ENCODE assay signal across 13 cellular contexts in the genomic region with DNA sequence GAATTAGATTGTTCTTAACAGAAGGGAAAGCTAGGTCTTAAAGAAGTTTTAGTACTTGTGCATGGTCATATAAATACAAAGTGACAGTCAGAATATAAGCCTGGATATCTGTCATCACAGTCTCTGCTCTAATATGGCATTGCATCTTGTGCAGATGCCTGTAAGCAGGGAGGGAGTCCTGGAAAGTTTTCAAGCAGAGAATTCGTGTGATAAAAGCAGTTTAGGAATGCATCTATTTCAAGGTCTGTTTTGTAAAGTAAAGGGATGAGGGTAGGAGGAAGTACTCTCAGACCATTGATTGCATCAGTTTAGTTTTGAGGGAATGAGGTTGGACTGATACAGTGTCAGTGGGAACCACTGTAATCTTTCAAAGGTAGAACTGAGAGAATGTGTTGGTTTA. TPM values are rescaled to one million over a fixed set of nuclear protein-coding genes. Genes with fewer than 3 reads are reported as not detected.
DNase-seq lines count a peak whose midpoint lies in the region; ATAC-seq and TF ChIP-seq lines count a peak whose summit lies in the region.
"Had no signal": no experiment of that assay in that cellular context is flagged by ENCODE, and none has a peak within 500 bp of the region (broad histone marks: within the 10 kb centered on the region; RNA-seq: fewer than 3 reads in every experiment).

No MANE protein-coding gene starts in this region.

- H3K9me3 ChIP-seq in hepatocyte (ENCODE audit: low read depth), result peaks cover 2% of the 10 kb centered on the region
- H3K9me3 ChIP-seq in heart left ventricle, result peaks cover 0 to 3% (median 0%) of the 10 kb centered on the region in 12 donors

- H3K27me3 Mint-ChIP-seq in WTC11 (ENCODE audit: low read depth), result no peaks in the 10 kb centered on the region
- H3K27me3 Mint-ChIP-seq: activated CD4-positive, alpha-beta memory T cell treated with anti-CD3 and anti-CD28 coated beads for 36 hours had no signal

- H3K27me3 ChIP-seq in hepatocyte (no peaks in the 10 kb centered on the region), heart left ventricle (no peaks in the 10 kb centered on the region)

- CTCF ChIA-PET in WTC11 (lab: Charles Lee), result interaction anchor here (0.6 to 3.4 kb wide), 12 partner anchors 10 to 134 kb away, joined by 3 to 29 read pairs (median 3); a partner anchor contains a TSS

- H3K27ac ChIP-seq in hepatocyte, result peak overlapping the region; percentile 94
- no peak overlapping the region for H3K27ac ChIP-seq in heart left ventricle

- H3K4me1 Mint-ChIP-seq in WTC11, result 0 out of 2 replicates have a peak, but pooled peaks cover 5% of the 10 kb centered on the region

- no peaks in the 10 kb centered on the region for H4K20me1 ChIP-seq in hepatocyte (ENCODE audit: insufficient read depth, poor library complexity, severe bottlenecking)

- no peaks in the 10 kb centered on the region for H3K9me2 ChIP-seq in hepatocyte (replicated peaks; ENCODE audit: insufficient read depth)

- H3K36me3 ChIP-seq in hepatocyte (replicated peaks; ENCODE audit: insufficient read depth, low read depth) (no peaks in the 10 kb centered on the region), heart left ventricle (peaks cover 0 to 56% (median 43%) of the 10 kb centered on the region in 9 donors)

- 21% methylated on average over 1 of the region's 1 CpG for WGBS in hepatocyte (ENCODE audit: low lambda C conversion rate, missing lambda C conversion rate)
- WGBS in heart left ventricle, 4 donors, result 3 to 12% (median 11%) methylated on average over 1 of the region's 1 CpG

- no peak overlapping the region for H3K4me3 Mint-ChIP-seq in WTC11
- H3K4me3 Mint-ChIP-seq: activated CD4-positive, alpha-beta memory T cell treated with anti-CD3 and anti-CD28 coated beads for 36 hours had no signal

- intact Hi-C loops in heart left ventricle (cut with DNase I) (no loop called here), left ventricle myocardium superior (cut with micrococcal nuclease) (no loop called here)

- POLR2A ChIA-PET in WTC11 (lab: Charles Lee), result no interaction called here

- peak overlapping the region; percentile 29; the same call in 1 of the 2 replicates for H3K27ac Mint-ChIP-seq in WTC11
- H3K27ac Mint-ChIP-seq: activated CD4-positive, alpha-beta memory T cell treated with anti-CD3 and anti-CD28 coated beads for 36 hours had no signal

- TF ChIP-seq CTCF in AG09309 (IDR thresholded peaks at IDR 0.05; ENCODE audit: control insufficient read depth, insufficient read depth, low read depth, low read length, missing control alignments) (no peak), WTC11 (IDR thresholded peaks at IDR 0.05) (no peak), hepatocyte (IDR thresholded peaks at IDR 0.05; ENCODE audit: poor library complexity) (no peak), heart left ventricle (IDR thresholded peaks at IDR 0.05) (no peak)

- TF ChIP-seq POLR2A in heart left ventricle (IDR thresholded peaks at IDR 0.05), result no peak

- DNase-seq in AG09309 (ENCODE audit: low read depth) (peak; percentile 54), GM04503 (ENCODE audit: low read depth) (peak; percentile 60), WTC11 (ENCODE audit: low spot score) (no peak), hepatocyte (ENCODE audit: low spot score) (no peak), heart left ventricle (no peak), NCI-H774 (lab: John Stamatoyannopoulos, UW) (no peak), DMS79 treated with DMSO at 0.1 percent for 48 hours (lab: John Stamatoyannopoulos, UW) (no peak), left ventricle myocardium superior (no peak)
- DNase-seq: activated CD4-positive, alpha-beta memory T cell treated with anti-CD3 and anti-CD28 coated beads for 36 hours; cortex of kidney; NCI-H2107; stimulated activated CD4-positive, alpha-beta T cell treated with anti-CD3 and anti-CD28 coated beads, Interleukin-4, amount 100 ng/mL, for 1 hour; stimulated activated naive CD4-positive, alpha-beta T cell treated with Interleukin-2 at 50 U/mL for 16 hours had no signal

- H3K4me3 ChIP-seq in AG09309 (ENCODE audit: control insufficient read depth, low read depth, low read length) (no peak overlapping the region), hepatocyte (no peak overlapping the region), heart left ventricle (no peak overlapping the region)

- no peak overlapping the region for H3K4me2 ChIP-seq in hepatocyte

- no peak overlapping the region for H2AFZ ChIP-seq in hepatocyte

- ATAC-seq in WTC11 (no peak), heart left ventricle (no peak), left ventricle myocardium superior (no peak)

- H3K36me3 Mint-ChIP-seq in WTC11, result peaks cover 22% of the 10 kb centered on the region

- peaks cover 6% of the 10 kb centered on the region for H3K4me1 ChIP-seq in hepatocyte (ENCODE audit: insufficient read depth)
- peaks cover 0 to 12% (median 0%) of the 10 kb centered on the region in 12 donors for H3K4me1 ChIP-seq in heart left ventricle

- H3K9me3 Mint-ChIP-seq in WTC11, result peaks cover 3% of the 10 kb centered on the region

- H3K79me2 ChIP-seq in hepatocyte, result peaks cover 2% of the 10 kb centered on the region

TF ChIP-seq in WTC11, 78 proteins besides CTCF, POLR2A, EP300 and RAD21 (continues in another document):
- TF ChIP-seq CBFB (CRISPR knock-in tag; IDR thresholded peaks at IDR 0.05; ENCODE audit: low read depth) (no peak), FOXK1 (CRISPR knock-in tag; IDR thresholded peaks at IDR 0.05) (no peak), EMX1 (CRISPR knock-in tag; IDR thresholded peaks at IDR 0.05) (no peak), JUN (CRISPR knock-in tag; IDR thresholded peaks at IDR 0.05) (no peak), MXD4 (CRISPR knock-in tag; IDR thresholded peaks at IDR 0.05; ENCODE audit: borderline replicate concordance) (no peak), RELA (CRISPR knock-in tag; IDR thresholded peaks at IDR 0.05; ENCODE audit: borderline replicate concordance) (no peak), CREM (CRISPR knock-in tag; IDR thresholded peaks at IDR 0.05) (no peak)
- TF ChIP-seq, protein P1, sequence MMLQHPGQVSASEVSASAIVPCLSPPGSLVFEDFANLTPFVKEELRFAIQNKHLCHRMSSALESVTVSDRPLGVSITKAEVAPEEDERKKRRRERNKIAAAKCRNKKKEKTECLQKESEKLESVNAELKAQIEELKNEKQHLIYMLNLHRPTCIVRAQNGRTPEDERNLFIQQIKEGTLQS (CRISPR knock-in tag; conservative IDR thresholded peaks at IDR 0.05), result no peak
- TF ChIP-seq, protein P2, sequence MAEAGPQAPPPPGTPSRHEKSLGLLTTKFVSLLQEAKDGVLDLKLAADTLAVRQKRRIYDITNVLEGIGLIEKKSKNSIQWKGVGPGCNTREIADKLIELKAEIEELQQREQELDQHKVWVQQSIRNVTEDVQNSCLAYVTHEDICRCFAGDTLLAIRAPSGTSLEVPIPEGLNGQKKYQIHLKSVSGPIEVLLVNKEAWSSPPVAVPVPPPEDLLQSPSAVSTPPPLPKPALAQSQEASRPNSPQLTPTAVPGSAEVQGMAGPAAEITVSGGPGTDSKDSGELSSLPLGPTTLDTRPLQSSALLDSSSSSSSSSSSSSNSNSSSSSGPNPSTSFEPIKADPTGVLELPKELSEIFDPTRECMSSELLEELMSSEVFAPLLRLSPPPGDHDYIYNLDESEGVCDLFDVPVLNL (CRISPR knock-in tag; IDR thresholded peaks at IDR 0.05; ENCODE audit: borderline replicate concordance, low read depth), result no peak
- TF ChIP-seq, protein P3, sequence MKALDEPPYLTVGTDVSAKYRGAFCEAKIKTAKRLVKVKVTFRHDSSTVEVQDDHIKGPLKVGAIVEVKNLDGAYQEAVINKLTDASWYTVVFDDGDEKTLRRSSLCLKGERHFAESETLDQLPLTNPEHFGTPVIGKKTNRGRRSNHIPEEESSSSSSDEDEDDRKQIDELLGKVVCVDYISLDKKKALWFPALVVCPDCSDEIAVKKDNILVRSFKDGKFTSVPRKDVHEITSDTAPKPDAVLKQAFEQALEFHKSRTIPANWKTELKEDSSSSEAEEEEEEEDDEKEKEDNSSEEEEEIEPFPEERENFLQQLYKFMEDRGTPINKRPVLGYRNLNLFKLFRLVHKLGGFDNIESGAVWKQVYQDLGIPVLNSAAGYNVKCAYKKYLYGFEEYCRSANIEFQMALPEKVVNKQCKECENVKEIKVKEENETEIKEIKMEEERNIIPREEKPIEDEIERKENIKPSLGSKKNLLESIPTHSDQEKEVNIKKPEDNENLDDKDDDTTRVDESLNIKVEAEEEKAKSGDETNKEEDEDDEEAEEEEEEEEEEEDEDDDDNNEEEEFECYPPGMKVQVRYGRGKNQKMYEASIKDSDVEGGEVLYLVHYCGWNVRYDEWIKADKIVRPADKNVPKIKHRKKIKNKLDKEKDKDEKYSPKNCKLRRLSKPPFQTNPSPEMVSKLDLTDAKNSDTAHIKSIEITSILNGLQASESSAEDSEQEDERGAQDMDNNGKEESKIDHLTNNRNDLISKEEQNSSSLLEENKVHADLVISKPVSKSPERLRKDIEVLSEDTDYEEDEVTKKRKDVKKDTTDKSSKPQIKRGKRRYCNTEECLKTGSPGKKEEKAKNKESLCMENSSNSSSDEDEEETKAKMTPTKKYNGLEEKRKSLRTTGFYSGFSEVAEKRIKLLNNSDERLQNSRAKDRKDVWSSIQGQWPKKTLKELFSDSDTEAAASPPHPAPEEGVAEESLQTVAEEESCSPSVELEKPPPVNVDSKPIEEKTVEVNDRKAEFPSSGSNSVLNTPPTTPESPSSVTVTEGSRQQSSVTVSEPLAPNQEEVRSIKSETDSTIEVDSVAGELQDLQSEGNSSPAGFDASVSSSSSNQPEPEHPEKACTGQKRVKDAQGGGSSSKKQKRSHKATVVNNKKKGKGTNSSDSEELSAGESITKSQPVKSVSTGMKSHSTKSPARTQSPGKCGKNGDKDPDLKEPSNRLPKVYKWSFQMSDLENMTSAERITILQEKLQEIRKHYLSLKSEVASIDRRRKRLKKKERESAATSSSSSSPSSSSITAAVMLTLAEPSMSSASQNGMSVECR (CRISPR knock-in tag; IDR thresholded peaks at IDR 0.05; ENCODE audit: borderline replicate concordance), result no peak

RNA-seq across cellular contexts. Expression of a gene that starts 30.6 kb away (rescaled TPM):
- total RNA-seq in WTC11 (2021) (72.3 to 73.9 TPM (median 73.6 TPM) in 3 replicates), hepatocyte (85.8 and 92.9 TPM in 2 replicates), heart left ventricle (10 to 100 TPM; 62.3 to 87.2 (median 79.3) TPM), left ventricle myocardium superior (92.0 TPM)
- polyA plus RNA-seq in hepatocyte (48.1 and 55.2 TPM in 2 replicates), heart left ventricle (10 to 100 TPM; 23.2 to 72.7 TPM)

RNA-seq across cellular contexts. Expression of a gene that starts 35.0 kb away (rescaled TPM):
- 12.8 to 14.4 TPM (median 13.7 TPM) in 3 replicates for total RNA-seq in WTC11 (2021)
- 37.6 and 53.4 TPM in 2 replicates for total RNA-seq in hepatocyte
- polyA plus RNA-seq in hepatocyte, result 9.7 and 11.2 TPM in 2 replicates
- total RNA-seq in heart left ventricle, result 10 to 100 TPM; 13.4 to 25.8 (median 18.8) TPM
- 10 to 100 TPM in 1 of 2 donors, 1 to 10 TPM in 1; 7.4 to 19.9 TPM for polyA plus RNA-seq in heart left ventricle
- total RNA-seq in left ventricle myocardium superior, result 17.6 TPM

Comparison
In these comparisons a context has a peak if more than half of its experiments do, and no peak if none do; other contexts are left out.
1. DNase-seq: peak in AG09309 (single experiment) and GM04503 (single experiment); none in WTC11 (single experiment), hepatocyte (single experiment), heart left ventricle (0 of 5), NCI-H774 (single experiment), DMS79 treated with DMSO at 0.1 percent for 48 hours (single experiment) and left ventricle myocardium superior (single experiment).